1 cellular context compared by ENCODE assay signal in the genomic region with DNA sequence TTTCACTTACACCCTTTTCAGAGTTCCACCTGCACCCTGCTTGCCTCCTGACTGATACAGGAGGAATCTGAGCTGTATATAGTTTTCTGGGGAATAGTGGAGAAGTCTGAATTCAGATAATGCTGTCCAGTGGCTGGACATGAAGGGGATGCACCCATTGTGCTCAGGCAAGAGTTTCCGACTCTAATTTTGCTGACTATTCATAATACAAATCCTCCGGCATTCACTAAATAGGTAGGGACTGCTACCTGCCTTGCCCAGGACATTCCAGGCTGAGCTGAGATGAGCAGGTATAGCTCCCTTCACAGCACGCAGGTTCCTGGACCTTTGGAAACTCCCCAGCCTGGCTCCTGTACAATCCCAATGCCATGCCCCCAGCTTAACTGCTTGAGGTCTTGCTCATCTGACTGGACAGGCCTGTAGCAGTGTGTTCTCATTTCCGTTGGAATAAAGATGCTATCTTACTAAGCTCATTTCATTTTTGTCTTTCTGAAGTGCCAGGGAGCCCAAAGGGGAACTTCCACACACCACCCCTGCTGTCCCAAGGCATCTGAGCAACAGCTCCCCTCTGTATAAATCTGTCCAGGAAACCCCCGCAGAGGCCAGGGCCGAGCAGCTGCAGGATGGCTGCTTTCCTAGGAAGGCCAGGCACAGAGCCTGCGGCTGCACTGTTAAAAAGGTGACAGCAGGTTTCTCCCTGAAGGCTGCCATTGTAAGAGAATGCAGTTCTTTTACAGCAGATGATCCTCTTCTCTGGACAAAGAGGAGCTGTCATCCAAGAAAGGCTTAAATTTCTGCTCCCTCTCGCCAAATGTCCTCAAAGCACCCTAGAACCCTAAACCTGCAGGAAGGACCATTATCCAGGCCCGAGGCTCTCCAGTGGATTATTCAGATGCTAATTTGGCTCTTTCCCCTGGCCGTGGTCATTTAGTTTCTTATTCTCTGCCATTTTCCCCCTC.
TF ChIP-seq lines count a peak whose summit lies in the region.

No MANE protein-coding gene starts in this region.

TF ChIP-seq in HepG2, 621 proteins besides CTCF, POLR2A, EP300 and RAD21 (continued from another document):
- TF ChIP-seq, protein P1, sequence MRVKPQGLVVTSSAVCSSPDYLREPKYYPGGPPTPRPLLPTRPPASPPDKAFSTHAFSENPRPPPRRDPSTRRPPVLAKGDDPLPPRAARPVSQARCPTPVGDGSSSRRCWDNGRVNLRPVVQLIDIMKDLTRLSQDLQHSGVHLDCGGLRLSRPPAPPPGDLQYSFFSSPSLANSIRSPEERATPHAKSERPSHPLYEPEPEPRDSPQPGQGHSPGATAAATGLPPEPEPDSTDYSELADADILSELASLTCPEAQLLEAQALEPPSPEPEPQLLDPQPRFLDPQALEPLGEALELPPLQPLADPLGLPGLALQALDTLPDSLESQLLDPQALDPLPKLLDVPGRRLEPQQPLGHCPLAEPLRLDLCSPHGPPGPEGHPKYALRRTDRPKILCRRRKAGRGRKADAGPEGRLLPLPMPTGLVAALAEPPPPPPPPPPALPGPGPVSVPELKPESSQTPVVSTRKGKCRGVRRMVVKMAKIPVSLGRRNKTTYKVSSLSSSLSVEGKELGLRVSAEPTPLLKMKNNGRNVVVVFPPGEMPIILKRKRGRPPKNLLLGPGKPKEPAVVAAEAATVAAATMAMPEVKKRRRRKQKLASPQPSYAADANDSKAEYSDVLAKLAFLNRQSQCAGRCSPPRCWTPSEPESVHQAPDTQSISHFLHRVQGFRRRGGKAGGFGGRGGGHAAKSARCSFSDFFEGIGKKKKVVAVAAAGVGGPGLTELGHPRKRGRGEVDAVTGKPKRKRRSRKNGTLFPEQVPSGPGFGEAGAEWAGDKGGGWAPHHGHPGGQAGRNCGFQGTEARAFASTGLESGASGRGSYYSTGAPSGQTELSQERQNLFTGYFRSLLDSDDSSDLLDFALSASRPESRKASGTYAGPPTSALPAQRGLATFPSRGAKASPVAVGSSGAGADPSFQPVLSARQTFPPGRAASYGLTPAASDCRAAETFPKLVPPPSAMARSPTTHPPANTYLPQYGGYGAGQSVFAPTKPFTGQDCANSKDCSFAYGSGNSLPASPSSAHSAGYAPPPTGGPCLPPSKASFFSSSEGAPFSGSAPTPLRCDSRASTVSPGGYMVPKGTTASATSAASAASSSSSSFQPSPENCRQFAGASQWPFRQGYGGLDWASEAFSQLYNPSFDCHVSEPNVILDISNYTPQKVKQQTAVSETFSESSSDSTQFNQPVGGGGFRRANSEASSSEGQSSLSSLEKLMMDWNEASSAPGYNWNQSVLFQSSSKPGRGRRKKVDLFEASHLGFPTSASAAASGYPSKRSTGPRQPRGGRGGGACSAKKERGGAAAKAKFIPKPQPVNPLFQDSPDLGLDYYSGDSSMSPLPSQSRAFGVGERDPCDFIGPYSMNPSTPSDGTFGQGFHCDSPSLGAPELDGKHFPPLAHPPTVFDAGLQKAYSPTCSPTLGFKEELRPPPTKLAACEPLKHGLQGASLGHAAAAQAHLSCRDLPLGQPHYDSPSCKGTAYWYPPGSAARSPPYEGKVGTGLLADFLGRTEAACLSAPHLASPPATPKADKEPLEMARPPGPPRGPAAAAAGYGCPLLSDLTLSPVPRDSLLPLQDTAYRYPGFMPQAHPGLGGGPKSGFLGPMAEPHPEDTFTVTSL (CRISPR knock-in tag; IDR thresholded peaks at IDR 0.05; ENCODE audit: borderline replicate concordance), result no peak
- TF ChIP-seq, protein P2, sequence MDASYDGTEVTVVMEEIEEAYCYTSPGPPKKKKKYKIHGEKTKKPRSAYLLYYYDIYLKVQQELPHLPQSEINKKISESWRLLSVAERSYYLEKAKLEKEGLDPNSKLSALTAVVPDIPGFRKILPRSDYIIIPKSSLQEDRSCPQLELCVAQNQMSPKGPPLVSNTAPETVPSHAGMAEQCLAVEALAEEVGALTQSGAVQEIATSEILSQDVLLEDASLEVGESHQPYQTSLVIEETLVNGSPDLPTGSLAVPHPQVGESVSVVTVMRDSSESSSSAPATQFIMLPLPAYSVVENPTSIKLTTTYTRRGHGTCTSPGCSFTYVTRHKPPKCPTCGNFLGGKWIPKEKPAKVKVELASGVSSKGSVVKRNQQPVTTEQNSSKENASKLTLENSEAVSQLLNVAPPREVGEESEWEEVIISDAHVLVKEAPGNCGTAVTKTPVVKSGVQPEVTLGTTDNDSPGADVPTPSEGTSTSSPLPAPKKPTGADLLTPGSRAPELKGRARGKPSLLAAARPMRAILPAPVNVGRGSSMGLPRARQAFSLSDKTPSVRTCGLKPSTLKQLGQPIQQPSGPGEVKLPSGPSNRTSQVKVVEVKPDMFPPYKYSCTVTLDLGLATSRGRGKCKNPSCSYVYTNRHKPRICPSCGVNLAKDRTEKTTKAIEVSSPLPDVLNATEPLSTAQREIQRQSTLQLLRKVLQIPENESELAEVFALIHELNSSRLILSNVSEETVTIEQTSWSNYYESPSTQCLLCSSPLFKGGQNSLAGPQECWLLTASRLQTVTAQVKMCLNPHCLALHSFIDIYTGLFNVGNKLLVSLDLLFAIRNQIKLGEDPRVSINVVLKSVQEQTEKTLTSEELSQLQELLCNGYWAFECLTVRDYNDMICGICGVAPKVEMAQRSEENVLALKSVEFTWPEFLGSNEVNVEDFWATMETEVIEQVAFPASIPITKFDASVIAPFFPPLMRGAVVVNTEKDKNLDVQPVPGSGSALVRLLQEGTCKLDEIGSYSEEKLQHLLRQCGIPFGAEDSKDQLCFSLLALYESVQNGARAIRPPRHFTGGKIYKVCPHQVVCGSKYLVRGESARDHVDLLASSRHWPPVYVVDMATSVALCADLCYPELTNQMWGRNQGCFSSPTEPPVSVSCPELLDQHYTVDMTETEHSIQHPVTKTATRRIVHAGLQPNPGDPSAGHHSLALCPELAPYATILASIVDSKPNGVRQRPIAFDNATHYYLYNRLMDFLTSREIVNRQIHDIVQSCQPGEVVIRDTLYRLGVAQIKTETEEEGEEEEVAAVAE (CRISPR knock-in tag; IDR thresholded peaks at IDR 0.05; ENCODE audit: borderline replicate concordance), result no peak
